Comparison of ENCODE assay signal across 9 cellular contexts in the genomic region with DNA sequence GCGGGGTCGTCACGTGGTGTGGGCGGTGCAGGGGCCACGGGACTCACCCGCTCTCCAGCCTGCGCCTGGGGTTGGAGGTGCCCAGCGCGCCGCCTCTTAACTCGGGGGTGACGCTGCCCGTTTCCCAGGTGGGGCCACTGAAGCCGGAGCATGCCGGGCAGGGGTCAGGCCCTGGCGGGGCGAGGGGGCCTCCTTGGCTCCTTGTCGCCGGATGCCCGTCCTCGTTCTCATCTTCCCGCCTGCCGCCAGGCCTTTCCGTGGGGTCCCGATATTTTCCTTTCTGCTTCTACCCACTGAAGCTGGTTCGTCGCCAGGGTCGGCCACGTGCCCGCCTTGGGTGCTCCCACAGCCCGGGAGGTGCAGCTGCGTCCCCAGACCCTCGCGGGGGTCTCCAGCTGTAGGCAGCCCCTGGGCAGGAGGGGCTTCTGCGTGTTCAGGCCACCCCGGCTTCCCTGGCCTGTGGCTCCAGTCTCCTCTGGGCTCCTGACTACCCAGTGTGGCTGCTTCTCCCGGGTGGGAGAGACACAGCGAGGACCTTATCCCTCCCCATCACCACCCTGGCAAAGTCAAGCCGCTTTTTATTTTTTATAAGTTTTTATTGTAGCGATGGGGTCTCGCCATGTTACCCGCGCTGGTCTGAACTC. TPM values are rescaled to one million over a fixed set of nuclear protein-coding genes. Genes with fewer than 3 reads are reported as not detected.
DNase-seq lines count a peak whose midpoint lies in the region; ATAC-seq and TF ChIP-seq lines count a peak whose summit lies in the region.
"Had no signal": no experiment of that assay in that cellular context is flagged by ENCODE, and none has a peak within 500 bp of the region (broad histone marks: within the 10 kb centered on the region; RNA-seq: fewer than 3 reads in every experiment).

No MANE protein-coding gene starts in this region.

- H3K4me1 ChIP-seq in iPS DF 6.9 (ENCODE audit: control insufficient read depth, insufficient read depth, low read length) (peaks cover 1% of the 10 kb centered on the region; the same call in 1 of the 2 replicates), spleen (peaks cover 57 to 90% (median 68%) of the 10 kb centered on the region in 6 donors)

- H3K27ac Mint-ChIP-seq in HFFc6, result peak overlapping the region; percentile 83
- peak overlapping the region; percentile 98 for H3K27ac Mint-ChIP-seq in activated CD8-positive, alpha-beta T cell treated with anti-CD3 and anti-CD28 coated beads for 36 hours

- intact Hi-C loops in activated CD8-positive, alpha-beta T cell treated with anti-CD3 and anti-CD28 coated beads for 36 hours (cut with micrococcal nuclease), result loop anchor here (10.0 kb wide), 1 partner anchor 89 kb away; no protein-coding TSS in a partner anchor
- intact Hi-C loops in spleen (cut with DNase I; ENCODE audit: low total_unique reads), result loop anchor here (10.0 kb wide), 1 partner anchor 129 kb away; a partner anchor contains a TSS

- H3K27ac ChIP-seq in iPS DF 6.9 (ENCODE audit: low read length), result no peak overlapping the region
- peak overlapping the region; percentile 92 to 100 (median 100) for H3K27ac ChIP-seq in spleen

- H3K27me3 ChIP-seq in iPS DF 6.9 (ENCODE audit: control insufficient read depth, insufficient read depth, low read length), result no peaks in the 10 kb centered on the region
- no peaks in the 10 kb centered on the region for H3K27me3 ChIP-seq in spleen (replicated peaks in 1 of 7)

- H3K4me1 Mint-ChIP-seq in HFFc6 (ENCODE audit: low read depth), result peaks cover 42% of the 10 kb centered on the region
- H3K4me1 Mint-ChIP-seq in activated CD8-positive, alpha-beta T cell treated with anti-CD3 and anti-CD28 coated beads for 36 hours (ENCODE audit: low read depth), result peaks cover 44% of the 10 kb centered on the region

- H3K9me3 Mint-ChIP-seq in HFFc6, result no peaks in the 10 kb centered on the region
- H3K9me3 Mint-ChIP-seq in activated CD8-positive, alpha-beta T cell treated with anti-CD3 and anti-CD28 coated beads for 36 hours, result no peaks in the 10 kb centered on the region

- TF ChIP-seq POLR2A in spleen (IDR thresholded peaks at IDR 0.05), result no peak

- POLR2A ChIA-PET in activated CD8-positive, alpha-beta T cell treated with anti-CD3 and anti-CD28 coated beads for 36 hours (lab: Charles Lee), result interaction anchor here (1.0 to 1.2 kb wide), 2 partner anchors 9 to 73 kb away, joined by 3 to 4 read pairs; no protein-coding TSS in a partner anchor

- peak overlapping the region; percentile 79 for H3K4me3 Mint-ChIP-seq in HFFc6
- H3K4me3 Mint-ChIP-seq in activated CD8-positive, alpha-beta T cell treated with anti-CD3 and anti-CD28 coated beads for 36 hours, result peak overlapping the region; percentile 88

- no peak for ATAC-seq in activated CD8-positive, alpha-beta T cell treated with anti-CD3 and anti-CD28 coated beads for 36 hours
- ATAC-seq in GM21515 (IDR thresholded peaks at IDR 0.05; ENCODE audit: unreplicated experiment), result no peak

- peaks cover 38% of the 10 kb centered on the region for H3K36me3 Mint-ChIP-seq in HFFc6 (ENCODE audit: low read depth)
- H3K36me3 Mint-ChIP-seq in activated CD8-positive, alpha-beta T cell treated with anti-CD3 and anti-CD28 coated beads for 36 hours (ENCODE audit: low read depth), result peaks cover 63% of the 10 kb centered on the region

- DNase-seq in HFFc6 (no peak), iPS DF 6.9 (ENCODE audit: low read depth, low spot score) (no peak), spleen (no peak), SW480 (ENCODE audit: low spot score) (no peak), LoVo (ENCODE audit: low spot score) (no peak), occipital lobe (lab: John Stamatoyannopoulos, UW) (no peak)
- no peak for DNase-seq in activated CD8-positive, alpha-beta T cell treated with anti-CD3 and anti-CD28 coated beads for 36 hours

- TF ChIP-seq CTCF in HFFc6 (IDR thresholded peaks at IDR 0.05) (no peak), spleen (IDR thresholded peaks at IDR 0.05 in 8 of 11, conservative IDR thresholded peaks at IDR 0.05 in 3 of 11) (no peak)
- TF ChIP-seq CTCF in activated CD8-positive, alpha-beta T cell treated with anti-CD3 and anti-CD28 coated beads for 36 hours (IDR thresholded peaks at IDR 0.05), result no peak

- CTCF ChIA-PET in activated CD8-positive, alpha-beta T cell treated with anti-CD3 and anti-CD28 coated beads for 36 hours (lab: Charles Lee), result interaction anchor here (5.6 kb wide), 1 partner anchor 32 kb away, joined by 65 read pairs; no protein-coding TSS in a partner anchor

- no peaks in the 10 kb centered on the region for H3K9me3 ChIP-seq in iPS DF 6.9 (ENCODE audit: control insufficient read depth, insufficient read depth, low read length)
- no peaks in the 10 kb centered on the region for H3K9me3 ChIP-seq in spleen

- H3K36me3 ChIP-seq in iPS DF 6.9 (ENCODE audit: control insufficient read depth, insufficient read depth, low read length) (peaks cover 42% of the 10 kb centered on the region), spleen (peaks cover 10 to 81% (median 62%) of the 10 kb centered on the region in 6 donors)

- peak overlapping the region; percentile 57 for H3K4me3 ChIP-seq in iPS DF 6.9 (ENCODE audit: low read length)
- peak overlapping the region; percentile 42 to 83 (median 66) for H3K4me3 ChIP-seq in spleen

- peaks cover 12% of the 10 kb centered on the region for H3K27me3 Mint-ChIP-seq in HFFc6 (ENCODE audit: insufficient read depth)
- H3K27me3 Mint-ChIP-seq in activated CD8-positive, alpha-beta T cell treated with anti-CD3 and anti-CD28 coated beads for 36 hours, result no peaks in the 10 kb centered on the region

- WGBS in iPS DF 6.9 (ENCODE audit: insufficient coverage, insufficient read length), result no CpG with 5 or more reads among the region's 43 CpGs
- 6 to 14% (median 9%) methylated on average over 23 to 43 of the region's 43 CpGs for WGBS in spleen, 5 donors

RNA-seq across cellular contexts. Expression of a gene that starts 0.8 kb away (rescaled TPM):
- 10 to 100 TPM; 54.2 to 77.6 (median 63.8) TPM for total RNA-seq in HFFc6 (2021; fragmentation: NEBNext Ultra II Directional; extraction: Animal tissue kit (Norgen Biotek cat#: 25700))
- 10 to 100 TPM; 77.0 to 88.0 TPM for total RNA-seq in activated CD8-positive, alpha-beta T cell treated with anti-CD3 and anti-CD28 coated beads for 36 hours
- total RNA-seq in spleen (10 to 100 TPM; 35.8 to 69.6 (median 43.9) TPM), occipital lobe (6.7 TPM)
- 100 to 1,000 TPM in 1 of 3 donors, 10 to 100 TPM in 2; 82.9 to 134 (median 88.6) TPM for polyA plus RNA-seq in spleen

RNA-seq across cellular contexts. Expression of a gene that starts 7.0 kb away (rescaled TPM):
- total RNA-seq in HFFc6 (2021; fragmentation: NEBNext Ultra II Directional; extraction: Animal tissue kit (Norgen Biotek cat#: 25700)), result 100 to 1,000 TPM; 160 to 243 (median 190) TPM
- total RNA-seq in activated CD8-positive, alpha-beta T cell treated with anti-CD3 and anti-CD28 coated beads for 36 hours, result 100 to 1,000 TPM; 161 to 180 TPM
- total RNA-seq in spleen (100 to 1,000 TPM; 333 to 672 (median 514) TPM), occipital lobe (598 TPM)
- polyA plus RNA-seq in spleen, result 100 to 1,000 TPM; 406 to 894 (median 843) TPM

RNA-seq across cellular contexts. Expression of a gene that starts 9.6 kb away (rescaled TPM):
- not detected for total RNA-seq in HFFc6 (2021; fragmentation: NEBNext Ultra II Directional; extraction: Animal tissue kit (Norgen Biotek cat#: 25700))
- not detected for total RNA-seq in activated CD8-positive, alpha-beta T cell treated with anti-CD3 and anti-CD28 coated beads for 36 hours
- total RNA-seq in spleen (not detected), occipital lobe (8.1 TPM)
- not detected for polyA plus RNA-seq in spleen
- total RNA-seq: lung microvascular endothelial cell had no signal

RNA-seq across cellular contexts. Expression of a gene that starts 27.7 kb away (rescaled TPM):
- total RNA-seq in HFFc6 (2021; fragmentation: NEBNext Ultra II Directional; extraction: Animal tissue kit (Norgen Biotek cat#: 25700)), result 10 to 100 TPM; 58.4 to 73.3 (median 67.4) TPM
- 10 to 100 TPM; 41.1 to 43.9 TPM for total RNA-seq in activated CD8-positive, alpha-beta T cell treated with anti-CD3 and anti-CD28 coated beads for 36 hours
- 100 to 1,000 TPM in 4 of 7 donors, 10 to 100 TPM in 3; 42.1 to 223 (median 138) TPM for total RNA-seq in spleen
- 10 to 100 TPM; 16.5 to 48.9 (median 19.1) TPM for polyA plus RNA-seq in spleen
- total RNA-seq in occipital lobe, result 15.3 TPM

RNA-seq across cellular contexts. Expression of a gene that starts 34.5 kb away (rescaled TPM):
- total RNA-seq in HFFc6 (2021; fragmentation: NEBNext Ultra II Directional; extraction: Animal tissue kit (Norgen Biotek cat#: 25700)), result 100 to 1,000 TPM; 190 to 243 (median 217) TPM
- 100 to 1,000 TPM; 186 to 199 TPM for total RNA-seq in activated CD8-positive, alpha-beta T cell treated with anti-CD3 and anti-CD28 coated beads for 36 hours
- total RNA-seq in spleen (100 to 1,000 TPM in 4 of 7 donors, 10 to 100 TPM in 3; 49.1 to 131 (median 102) TPM), occipital lobe (11.9 TPM)
- polyA plus RNA-seq in spleen, result 100 to 1,000 TPM; 164 to 166 (median 165) TPM
